ENCODE assay signal across 8 cellular contexts in the genomic region with DNA sequence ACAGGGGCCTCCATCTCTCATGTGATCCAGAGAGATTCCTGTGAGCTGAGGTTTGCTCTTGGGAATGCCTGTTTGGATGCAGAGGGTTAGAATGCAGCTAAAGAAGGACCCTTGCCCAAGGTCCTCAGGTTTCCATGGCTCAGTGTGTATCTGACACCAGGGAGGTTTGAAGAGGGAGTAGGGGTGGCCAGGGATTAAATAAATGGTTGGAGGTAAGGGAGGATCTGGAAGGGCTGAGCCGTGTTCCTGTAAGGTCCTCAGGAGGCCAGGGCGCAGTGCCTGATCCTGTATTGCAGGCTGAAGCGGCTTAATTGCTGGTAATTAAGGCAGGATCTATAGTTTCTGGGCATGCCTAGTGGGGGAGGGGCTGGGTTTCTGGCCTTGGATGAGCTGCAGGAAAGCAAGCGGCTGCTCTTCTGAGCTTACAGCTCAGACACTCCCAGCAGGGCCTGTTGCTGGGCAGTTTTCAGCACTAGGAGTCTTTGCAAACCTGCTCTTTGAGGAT. TPM values are rescaled to one million over a fixed set of nuclear protein-coding genes. Genes with fewer than 3 reads are reported as not detected.
DNase-seq lines count a peak whose midpoint lies in the region; ATAC-seq and TF ChIP-seq lines count a peak whose summit lies in the region.

No MANE protein-coding gene starts in this region.

- ATAC-seq in RWPE2 (ENCODE audit: low read depth) (no peak), GM21737 (IDR thresholded peaks at IDR 0.05; ENCODE audit: unreplicated experiment) (no peak), psoas muscle (no peak), HG02759 (IDR thresholded peaks at IDR 0.05; ENCODE audit: unreplicated experiment) (no peak)

- intact Hi-C loops in psoas muscle (cut with DNase I) = no loop called here
- intact Hi-C loops in activated CD4-positive, alpha-beta T cell treated with anti-CD3 and anti-CD28 coated beads, Interleukin-2, amount 10 ng/mL, durations not matched to agents 24 days and 14 days (cut with micrococcal nuclease) = no loop called here

- 25 to 33% (median 31%) methylated on average over 4 of the region's 4 CpGs for WGBS in psoas muscle, 3 donors

- peaks cover 28% of the 10 kb centered on the region for H3K4me1 ChIP-seq in RWPE2 (ENCODE audit: insufficient read depth, poor library complexity, severe bottlenecking)
- H3K4me1 ChIP-seq in psoas muscle = no peaks in the 10 kb centered on the region

- H3K4me1 Mint-ChIP-seq in activated CD4-positive, alpha-beta T cell treated with anti-CD3 and anti-CD28 coated beads, Interleukin-2, amount 10 ng/mL, durations not matched to agents 24 days and 14 days = no peaks in the 10 kb centered on the region

- TF ChIP-seq CTCF in AG10803 (conservative IDR thresholded peaks at IDR 0.05; ENCODE audit: low read length) = no peak
- no peak for TF ChIP-seq CTCF in RWPE2 (IDR thresholded peaks at IDR 0.05; ENCODE audit: poor library complexity, severe bottlenecking)
- TF ChIP-seq CTCF in psoas muscle (IDR thresholded peaks at IDR 0.05) = no peak

- H3K36me3 Mint-ChIP-seq in activated CD4-positive, alpha-beta T cell treated with anti-CD3 and anti-CD28 coated beads, Interleukin-2, amount 10 ng/mL, durations not matched to agents 24 days and 14 days (ENCODE audit: low read depth) = no peaks in the 10 kb centered on the region

- H3K27ac ChIP-seq in RWPE2 (ENCODE audit: poor library complexity, severe bottlenecking) = peak overlapping the region; percentile 95
- no peak overlapping the region for H3K27ac ChIP-seq in psoas muscle

- no peaks in the 10 kb centered on the region for H3K9me3 ChIP-seq in RWPE2 (ENCODE audit: severe bottlenecking)
- H3K9me3 ChIP-seq in psoas muscle = no peaks in the 10 kb centered on the region

- H3K36me3 ChIP-seq in RWPE2 (ENCODE audit: low read depth) (no peaks in the 10 kb centered on the region), psoas muscle (ENCODE audit: insufficient read depth in 1 of 2, low read depth in 1 of 2) (no peaks in the 10 kb centered on the region)

- peak; percentile 32 for DNase-seq in AG10803 (ENCODE audit: low read depth)
- DNase-seq in NCI-H1105 treated with DMSO at 0.1 percent for 48 hours (lab: John Stamatoyannopoulos, UW) = peak; percentile 89
- no peak for DNase-seq in RWPE2 (ENCODE audit: low spot score)
- peak; percentile 66 for DNase-seq in iPS DF 4.7 (ENCODE audit: extremely low read depth, low spot score)
- no peak for DNase-seq in psoas muscle
- DNase-seq in activated CD4-positive, alpha-beta T cell treated with anti-CD3 and anti-CD28 coated beads, Interleukin-2, amount 10 ng/mL, durations not matched to agents 24 days and 14 days = no peak

- H3K27me3 ChIP-seq in RWPE2 (ENCODE audit: insufficient read depth, poor library complexity, severe bottlenecking) = no peaks in the 10 kb centered on the region
- no peaks in the 10 kb centered on the region for H3K27me3 ChIP-seq in psoas muscle (ENCODE audit: insufficient read depth in 3 of 3, low read length in 2 of 3)

- H3K27ac Mint-ChIP-seq in activated CD4-positive, alpha-beta T cell treated with anti-CD3 and anti-CD28 coated beads, Interleukin-2, amount 10 ng/mL, durations not matched to agents 24 days and 14 days = no peak overlapping the region

- H3K9me3 Mint-ChIP-seq in activated CD4-positive, alpha-beta T cell treated with anti-CD3 and anti-CD28 coated beads, Interleukin-2, amount 10 ng/mL, durations not matched to agents 24 days and 14 days = no peaks in the 10 kb centered on the region

- no peak overlapping the region for H3K4me3 Mint-ChIP-seq in activated CD4-positive, alpha-beta T cell treated with anti-CD3 and anti-CD28 coated beads, Interleukin-2, amount 10 ng/mL, durations not matched to agents 24 days and 14 days

- H3K4me3 ChIP-seq in AG10803 (ENCODE audit: low read length) = no peak overlapping the region
- no peak overlapping the region for H3K4me3 ChIP-seq in RWPE2 (ENCODE audit: severe bottlenecking)
- no peak overlapping the region for H3K4me3 ChIP-seq in psoas muscle

- H3K27me3 Mint-ChIP-seq in activated CD4-positive, alpha-beta T cell treated with anti-CD3 and anti-CD28 coated beads, Interleukin-2, amount 10 ng/mL, durations not matched to agents 24 days and 14 days = peaks cover 9% of the 10 kb centered on the region

RNA-seq across cellular contexts. Expression of gene MAP1B, which starts 41.5 kb away (rescaled TPM):
- total RNA-seq in psoas muscle = 10 to 100 TPM in 3 of 4 donors, 1 to 10 TPM in 1; 8.5 to 20.2 (median 13.6) TPM
- polyA plus RNA-seq in psoas muscle = 1 to 10 TPM; 1.1 to 2.1 (median 1.2) TPM
- 0.02 and 0.09 TPM in 2 replicates for total RNA-seq in activated CD4-positive, alpha-beta T cell treated with anti-CD3 and anti-CD28 coated beads, Interleukin-2, amount 10 ng/mL, durations not matched to agents 24 days and 14 days

Comparison
In these comparisons a context has a peak if more than half of its experiments do, and no peak if none do; other contexts are left out.
1. DNase-seq: peak in AG10803 (single experiment), NCI-H1105 treated with DMSO at 0.1 percent for 48 hours (single experiment) and iPS DF 4.7 (single experiment); none in RWPE2 (single experiment), psoas muscle (0 of 2) and activated CD4-positive, alpha-beta T cell treated with anti-CD3 and anti-CD28 coated beads, Interleukin-2, amount 10 ng/mL, durations not matched to agents 24 days and 14 days (single experiment).